ENCODE assay signal across 11 cellular contexts in genomic region chr15:57550640-57551039, GRCh38. TPM values are rescaled to one million over a fixed set of nuclear protein-coding genes. Genes with fewer than 3 reads are reported as not detected.
A peak's percentile ranks its signal among the peaks of the same experiment; 100 is the strongest.
DNase-seq lines count a peak whose midpoint lies in the region; ATAC-seq and TF ChIP-seq lines count a peak whose summit lies in the region.
"Had no signal": no experiment of that assay in that cellular context is flagged by ENCODE, and none has a peak within 500 bp of the region (broad histone marks: within the 10 kb centered on the region; RNA-seq: fewer than 3 reads in every experiment).

No MANE protein-coding gene starts in this region.

- H3K9me3 Mint-ChIP-seq in endothelial cell (ENCODE audit: unreplicated experiment): no peaks in the 10 kb centered on the region
- H3K9me3 Mint-ChIP-seq: CD4-positive, alpha-beta T cell had no signal

- no peaks in the 10 kb centered on the region for H3K27me3 ChIP-seq in lung (ENCODE audit: control insufficient read depth, insufficient read depth)

- peaks cover 0 to 3% of the 10 kb centered on the region in 2 donors for H3K36me3 ChIP-seq in lung (ENCODE audit: control insufficient read depth in 2 of 2, insufficient read depth in 2 of 2, low read length in 2 of 2)

- TF ChIP-seq CTCF in endothelial cell (IDR thresholded peaks at IDR 0.05; ENCODE audit: unreplicated experiment) (no peak), lung (IDR thresholded peaks at IDR 0.05; ENCODE audit: control extremely low read depth, extremely low read depth) (no peak)

- H3K27ac Mint-ChIP-seq in endothelial cell (ENCODE audit: unreplicated experiment): peak overlapping the region; percentile 94
- H3K27ac Mint-ChIP-seq: CD4-positive, alpha-beta T cell had no signal

- peaks cover 65% of the 10 kb centered on the region for H3K4me1 Mint-ChIP-seq in endothelial cell (ENCODE audit: unreplicated experiment)

- H3K27ac ChIP-seq in lung (ENCODE audit: low read depth in 1 of 2, low read length in 1 of 2): peak overlapping the region; percentile 83 to 95
- H3K27ac ChIP-seq in substantia nigra (ENCODE audit: low read depth, low read length, poor library complexity, severe bottlenecking): no peak overlapping the region

- 36 to 57% methylated on average over 4 of the region's 4 CpGs for WGBS in lung, 2 donors

- H3K4me3 Mint-ChIP-seq in endothelial cell (ENCODE audit: unreplicated experiment): no peak overlapping the region
- H3K4me3 Mint-ChIP-seq: CD4-positive, alpha-beta T cell had no signal

- H3K27me3 Mint-ChIP-seq in endothelial cell (ENCODE audit: unreplicated experiment): peaks cover 13% of the 10 kb centered on the region

- peaks cover 21 to 24% of the 10 kb centered on the region in 2 donors for H3K4me1 ChIP-seq in lung (ENCODE audit: control insufficient read depth in 2 of 2, insufficient read depth in 2 of 2, low read length in 2 of 2)

- H3K9me3 ChIP-seq in lung (ENCODE audit: control insufficient read depth in 2 of 2, insufficient read depth in 1 of 2, low read length in 1 of 2): no peaks in the 10 kb centered on the region

- H3K36me3 Mint-ChIP-seq in endothelial cell (ENCODE audit: low read depth, unreplicated experiment): peaks cover 72% of the 10 kb centered on the region

- H3K4me3 ChIP-seq in lung: no peak overlapping the region
- H3K4me3 ChIP-seq: K562 had no signal

- ATAC-seq in lung (ENCODE audit: insufficient read depth, low FRiP score) (no peak), HG03039 (IDR thresholded peaks at IDR 0.05; ENCODE audit: unreplicated experiment) (no peak), SK-N-SH treated with all-trans-retinoic acid at 6 μM for 48 hours (no peak), HG03520 (IDR thresholded peaks at IDR 0.05; ENCODE audit: unreplicated experiment) (no peak)
- ATAC-seq: K562 had no signal

- DNase-seq in LoVo (ENCODE audit: low spot score) (peak; percentile 52), endothelial cell (ENCODE audit: low spot score) (no peak), lung (ENCODE audit: low spot score) (peak; percentile 80), substantia nigra (lab: John Stamatoyannopoulos, UW) (peak in 29 of 49 donors; percentile 8 to 73 (median 46)), T-helper 1 cell (no peak)
- DNase-seq: CD4-positive, alpha-beta T cell; NCI-H2029 treated with DMSO at 0.1 percent for 48 hours had no signal

TF ChIP-seq in SK-N-SH treated with all-trans-retinoic acid at 6 μM for 48 hours, 23 proteins besides CTCF, POLR2A, EP300 and RAD21:
- TF ChIP-seq BACH2 (CRISPR knock-in tag; IDR thresholded peaks at IDR 0.05; ENCODE audit: borderline replicate concordance) (no peak), TCF4 (CRISPR knock-in tag; IDR thresholded peaks at IDR 0.05; ENCODE audit: borderline replicate concordance) (no peak), PPARA (CRISPR knock-in tag; IDR thresholded peaks at IDR 0.05; ENCODE audit: borderline replicate concordance) (no peak), RARB (CRISPR knock-in tag; IDR thresholded peaks at IDR 0.05) (no peak)
- TF ChIP-seq, protein P1, sequence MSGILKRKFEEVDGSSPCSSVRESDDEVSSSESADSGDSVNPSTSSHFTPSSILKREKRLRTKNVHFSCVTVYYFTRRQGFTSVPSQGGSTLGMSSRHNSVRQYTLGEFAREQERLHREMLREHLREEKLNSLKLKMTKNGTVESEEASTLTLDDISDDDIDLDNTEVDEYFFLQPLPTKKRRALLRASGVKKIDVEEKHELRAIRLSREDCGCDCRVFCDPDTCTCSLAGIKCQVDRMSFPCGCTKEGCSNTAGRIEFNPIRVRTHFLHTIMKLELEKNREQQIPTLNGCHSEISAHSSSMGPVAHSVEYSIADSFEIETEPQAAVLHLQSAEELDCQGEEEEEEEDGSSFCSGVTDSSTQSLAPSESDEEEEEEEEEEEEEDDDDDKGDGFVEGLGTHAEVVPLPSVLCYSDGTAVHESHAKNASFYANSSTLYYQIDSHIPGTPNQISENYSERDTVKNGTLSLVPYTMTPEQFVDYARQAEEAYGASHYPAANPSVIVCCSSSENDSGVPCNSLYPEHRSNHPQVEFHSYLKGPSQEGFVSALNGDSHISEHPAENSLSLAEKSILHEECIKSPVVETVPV (CRISPR knock-in tag; IDR thresholded peaks at IDR 0.05): no peak

RNA-seq across cellular contexts. Expression of gene MYZAP, which starts 41.1 kb away (rescaled TPM):
- 55.3 TPM for total RNA-seq in endothelial cell (ENCODE audit: unreplicated experiment)
- total RNA-seq in lung: 10 to 100 TPM in 1 of 2 donors, 1 to 10 TPM in 1; 6.9 to 36.9 TPM
- polyA plus RNA-seq in lung: 10 to 100 TPM in 1 of 2 donors, 1 to 10 TPM in 1; 9.0 to 14.2 TPM
- total RNA-seq: K562 had no signal

Comparison
In these comparisons a context has a peak if more than half of its experiments do, and no peak if none do; other contexts are left out.
1. DNase-seq: peak in LoVo (single experiment), lung (single experiment) and substantia nigra (29 of 49); none in endothelial cell (single experiment) and T-helper 1 cell (0 of 5).